In genomic region chr7:17680943-17681351, GRCh38 we compare ENCODE assay signal across 10 cellular contexts.
DNase-seq lines count a peak whose midpoint lies in the region; ATAC-seq and TF ChIP-seq lines count a peak whose summit lies in the region.
"Had no signal": no experiment of that assay in that cellular context is flagged by ENCODE, and none has a peak within 500 bp of the region (broad histone marks: within the 10 kb centered on the region; RNA-seq: fewer than 3 reads in every experiment).

No MANE protein-coding gene starts in this region.

- peaks cover 11% of the 10 kb centered on the region for H3K4me1 ChIP-seq in mucosa of stomach (ENCODE audit: control insufficient read depth, insufficient read depth, low read length)

- TF ChIP-seq CTCF in GM10248 (IDR thresholded peaks at IDR 0.05; ENCODE audit: control extremely low read depth, extremely low read depth, low read depth, missing control alignments): peak; percentile 34

- ATAC-seq in GM21723 (IDR thresholded peaks at IDR 0.05; ENCODE audit: unreplicated experiment) (no peak), GM19467 (IDR thresholded peaks at IDR 0.05; ENCODE audit: unreplicated experiment) (no peak), HG03571 (IDR thresholded peaks at IDR 0.05; ENCODE audit: unreplicated experiment) (no peak), HG03342 (IDR thresholded peaks at IDR 0.05; ENCODE audit: unreplicated experiment) (no peak)
- ATAC-seq: naive thymus-derived CD8-positive, alpha-beta T cell had no signal

- H3K9me3 ChIP-seq in mucosa of stomach (ENCODE audit: control insufficient read depth, low read length): no peaks in the 10 kb centered on the region
- H3K9me3 ChIP-seq: SJSA1 had no signal

- H3K9ac ChIP-seq in mucosa of stomach (ENCODE audit: low read length): peak overlapping the region; percentile 33

- POLR2A ChIA-PET in GM10248 (lab: Yijun Ruan, JAX): no interaction called here

- H3K4me3 ChIP-seq in mucosa of stomach (ENCODE audit: low read length): no peak overlapping the region
- H3K4me3 ChIP-seq: SJSA1 had no signal

- H3K27me3 ChIP-seq in mucosa of stomach (ENCODE audit: control insufficient read depth, insufficient read depth, low read length): no peaks in the 10 kb centered on the region
- H3K27me3 ChIP-seq: SJSA1 had no signal

- H3K36me3 ChIP-seq in mucosa of stomach (ENCODE audit: control insufficient read depth, insufficient read depth, low read length): no peaks in the 10 kb centered on the region
- H3K36me3 ChIP-seq: SJSA1 had no signal

- CTCF ChIA-PET in GM10248 (lab: Yijun Ruan, JAX): interaction anchor here (0.8 to 4.0 kb wide), 23 partner anchors 10 to 677 kb away, joined by 3 to 25 read pairs (median 5); no protein-coding TSS in a partner anchor

- DNase-seq in GM10248 (ENCODE audit: extremely low spot score) (no peak), NCI-H1694 (lab: John Stamatoyannopoulos, UW) (peak; percentile 6), dedifferentiated amniotic fluid mesenchymal stem cell (ENCODE audit: extremely low spot score) (peak; percentile 77)
